ENCODE assay signal across 8 cellular contexts in genomic region chr18:11654736-11655604, GRCh38. TPM values are rescaled to one million over a fixed set of nuclear protein-coding genes. Genes with fewer than 3 reads are reported as not detected.
DNase-seq lines count a peak whose midpoint lies in the region; ATAC-seq, FAIRE-seq and TF ChIP-seq lines count a peak whose summit lies in the region.

No MANE protein-coding gene starts in this region.

- no peak overlapping the region for H3K9ac ChIP-seq in SU-DHL-6 (ENCODE audit: low read length)
- no peak overlapping the region for H3K9ac ChIP-seq in keratinocyte (ENCODE audit: control insufficient read depth, extremely low read depth, insufficient read depth, low read length)

- no peaks in the 10 kb centered on the region for H3K9me2 ChIP-seq in SU-DHL-6 (replicated peaks; ENCODE audit: insufficient read depth, low read length)

- no peak for DNase-seq in CD14-positive monocyte (ENCODE audit: low spot score)
- DNase-seq in keratinocyte (ENCODE audit: low read depth, low spot score), result no peak
- peak; percentile 20 to 46 for DNase-seq in stimulated activated CD4-positive, alpha-beta T cell treated with anti-CD3 and anti-CD28 coated beads, Interleukin-15, amount 100 ng/mL, for 48 hours (ENCODE audit: low read depth in 2 of 2)

- dilution Hi-C loops in keratinocyte (cut with MboI; ENCODE audit: extremely low pct_ligation_motif_present, low sequenced_read_pairs), result no loop called here

- H3K27me3 ChIP-seq in SU-DHL-6 (ENCODE audit: low read length) (no peaks in the 10 kb centered on the region), keratinocyte (ENCODE audit: control insufficient read depth, extremely low read depth, insufficient read depth, low read length) (no peaks in the 10 kb centered on the region)

- no peaks in the 10 kb centered on the region for H3K9me3 ChIP-seq in SU-DHL-6 (ENCODE audit: insufficient read depth, low read length)
- no peaks in the 10 kb centered on the region for H3K9me3 ChIP-seq in keratinocyte (ENCODE audit: control insufficient read depth, low read depth, low read length)

- intact Hi-C loops in CD14-positive monocyte (cut with micrococcal nuclease), result loop anchor here (5.0 to 10.0 kb wide), 2 partner anchors 380 to 582 kb away; no protein-coding TSS in a partner anchor

- H3K27ac ChIP-seq in SU-DHL-6 (ENCODE audit: low read depth, low read length), result no peak overlapping the region
- H3K27ac ChIP-seq in keratinocyte (ENCODE audit: control insufficient read depth, insufficient read depth, low read length), result no peak overlapping the region

- H3K27ac Mint-ChIP-seq in CD14-positive monocyte (no peak overlapping the region), brain (peak overlapping the region in 1 of 5 experiments; percentile 93)

- H3K4me3 ChIP-seq in SU-DHL-6 (ENCODE audit: insufficient read depth, low read length, poor library complexity, severe bottlenecking) (no peak overlapping the region), keratinocyte (ENCODE audit: control insufficient read depth in 2 of 3, extremely low read depth in 1 of 3, insufficient read depth in 2 of 3, low read depth in 1 of 3, low read length in 3 of 3) (peak overlapping the region in 2 of 3 experiments; percentile 9 to 11)

- H3K36me3 Mint-ChIP-seq in CD14-positive monocyte (no peaks in the 10 kb centered on the region), brain (no peaks in the 10 kb centered on the region)

- no peak overlapping the region for H3K4me2 ChIP-seq in SU-DHL-6 (ENCODE audit: low read depth, low read length, poor library complexity, severe bottlenecking)
- peak overlapping the region; percentile 68 for H3K4me2 ChIP-seq in keratinocyte (ENCODE audit: control insufficient read depth, extremely low read depth, insufficient read depth, low read depth, low read length)

- peak; percentile 79 for FAIRE-seq in keratinocyte (lab: Jason Lieb, UNC)

- H3K9me3 Mint-ChIP-seq in CD14-positive monocyte (peaks cover 0 to 2% (median 0%) of the 10 kb centered on the region in 7 donors), brain (peaks cover 0 to under 1% (median 0%) of the 10 kb centered on the region in 5 experiments)

- H4K20me1 ChIP-seq in SU-DHL-6 (ENCODE audit: low read depth, low read length) (no peaks in the 10 kb centered on the region), keratinocyte (ENCODE audit: control insufficient read depth, extremely low read depth, insufficient read depth, low read length) (no peaks in the 10 kb centered on the region)

- H3K4me1 ChIP-seq in keratinocyte (ENCODE audit: control insufficient read depth, extremely low read depth, insufficient read depth, low read length), result peaks cover 30% of the 10 kb centered on the region

- H3K4me3 Mint-ChIP-seq in CD14-positive monocyte (peak overlapping the region in 1 of 2 donors; percentile 35), brain (peak overlapping the region in 4 of 5 experiments; percentile 9 to 63 (median 47))

- H3K36me3 ChIP-seq in SU-DHL-6 (ENCODE audit: low read length) (no peaks in the 10 kb centered on the region), keratinocyte (ENCODE audit: control insufficient read depth in 2 of 2, extremely low read depth in 1 of 2, insufficient read depth in 2 of 2, low read length in 2 of 2) (no peaks in the 10 kb centered on the region)

- H2AFZ ChIP-seq in SU-DHL-6 (ENCODE audit: low read depth, low read length, severe bottlenecking) (no peak overlapping the region), keratinocyte (ENCODE audit: control insufficient read depth, low read length) (peak overlapping the region; percentile 8)

- no peaks in the 10 kb centered on the region for H3K9me1 ChIP-seq in keratinocyte (ENCODE audit: control insufficient read depth, extremely low read depth, insufficient read depth, low read length)

- ATAC-seq in HG02798 (IDR thresholded peaks at IDR 0.05; ENCODE audit: poor library complexity, unreplicated experiment) (peak; percentile 45), GM21717 (IDR thresholded peaks at IDR 0.05; ENCODE audit: unreplicated experiment) (no peak), GM18909 (IDR thresholded peaks at IDR 0.05; ENCODE audit: poor library complexity, unreplicated experiment) (no peak)

- no peaks in the 10 kb centered on the region for H3K79me2 ChIP-seq in SU-DHL-6 (ENCODE audit: insufficient read depth, low read length)
- no peaks in the 10 kb centered on the region for H3K79me2 ChIP-seq in keratinocyte (ENCODE audit: control insufficient read depth, insufficient read depth, low read length)

- no peaks in the 10 kb centered on the region for H3F3A ChIP-seq in SU-DHL-6 (ENCODE audit: insufficient read depth)

- H3K27me3 Mint-ChIP-seq in CD14-positive monocyte (ENCODE audit: low read depth in 3 of 3), result peaks cover 10 to 36% (median 16%) of the 10 kb centered on the region in 3 donors
- H3K27me3 Mint-ChIP-seq in brain, result peaks cover 15% of the 10 kb centered on the region

- H3K4me1 Mint-ChIP-seq in CD14-positive monocyte, result peaks cover 4% of the 10 kb centered on the region
- H3K4me1 Mint-ChIP-seq in brain, result peaks cover 7% of the 10 kb centered on the region

- peak; percentile 81 for TF ChIP-seq CTCF in CD14-positive monocyte (IDR thresholded peaks at IDR 0.05)
- TF ChIP-seq CTCF in SU-DHL-6 (IDR thresholded peaks at IDR 0.05; ENCODE audit: insufficient read depth, low read length, poor library complexity, severe bottlenecking), result peak; percentile 76
- TF ChIP-seq CTCF in brain (conservative IDR thresholded peaks at IDR 0.05), result peak; percentile 89 to 92
- peak; percentile 89 to 99 (median 94) for TF ChIP-seq CTCF in keratinocyte (optimal IDR thresholded peaks at IDR 0.05 in 1 of 3, IDR thresholded peaks at IDR 0.05 in 1 of 3, conservative IDR thresholded peaks at IDR 0.05 in 1 of 3; ENCODE audit: extremely low read depth in 1 of 3, insufficient read depth in 2 of 3, low read length in 3 of 3)

RNA-seq across cellular contexts. Expression of gene GNAL, which starts 34.1 kb away (rescaled TPM):
- polyA plus RNA-seq in CD14-positive monocyte (under 1 TPM in 1 of 2 donors, not detected in 1; 0.03 TPM), brain (ENCODE audit: insufficient read depth, low read depth, low replicate concordance) (2.7 TPM), keratinocyte (21.9 to 30.0 TPM (median 28.4 TPM) in 3 replicates)
- 18.3 TPM for polyA plus RNA-seq in keratinocyte (2011; ENCODE audit: low read depth)
- 20.5 and 33.1 TPM in 2 replicates for polyA plus RNA-seq in keratinocyte (2011; cell fraction: cytosol; rRNA removed)
- 15.7 and 18.8 TPM in 2 replicates for polyA plus RNA-seq in keratinocyte (2011; cell fraction: nucleus; rRNA removed)
- polyA plus RNA-seq in keratinocyte (2012; ENCODE audit: low replicate concordance), result 18.4 and 21.3 TPM in 2 replicates
- 27.1 to 37.6 TPM (median 34.0 TPM) in 3 replicates for polyA minus RNA-seq in keratinocyte
- 32.6 TPM for polyA minus RNA-seq in keratinocyte (2011; cell fraction: cytosol; rRNA and poly(A)+ RNA removed)
- 18.1 and 46.0 TPM in 2 replicates for polyA minus RNA-seq in keratinocyte (2011; cell fraction: nucleus; rRNA and poly(A)+ RNA removed)

RNA-seq across cellular contexts. Expression of gene SLC35G4, which starts 45.6 kb away (rescaled TPM):
- not detected for polyA plus RNA-seq in CD14-positive monocyte
- not detected for polyA plus RNA-seq in brain (ENCODE audit: insufficient read depth, low read depth, low replicate concordance)
- polyA plus RNA-seq in keratinocyte, result not detected in 3 replicates
- polyA plus RNA-seq in keratinocyte (2011; ENCODE audit: low read depth), result not detected
- not detected in 2 replicates for polyA plus RNA-seq in keratinocyte (2011; cell fraction: cytosol; rRNA removed)
- polyA plus RNA-seq in keratinocyte (2011; cell fraction: nucleus; rRNA removed), result not detected in 2 replicates
- polyA plus RNA-seq in keratinocyte (2012; ENCODE audit: low replicate concordance), result not detected in 2 replicates
- not detected in 3 replicates for polyA minus RNA-seq in keratinocyte
- not detected for polyA minus RNA-seq in keratinocyte (2011; cell fraction: cytosol; rRNA and poly(A)+ RNA removed)
- not detected in 2 replicates for polyA minus RNA-seq in keratinocyte (2011; cell fraction: nucleus; rRNA and poly(A)+ RNA removed)

Comparison
In these comparisons a context has a peak if more than half of its experiments do, and no peak if none do; other contexts are left out.
1. DNase-seq: peak in stimulated activated CD4-positive, alpha-beta T cell treated with anti-CD3 and anti-CD28 coated beads, Interleukin-15, amount 100 ng/mL, for 48 hours (2 of 2); none in CD14-positive monocyte (single experiment) and keratinocyte (single experiment).
2. Peak in every context shown above with its lines, with median percentiles within 50 percentile points of each other: CTCF ChIP-seq.